Comparison of ENCODE assay signal across 19 cellular contexts in the genomic region with DNA sequence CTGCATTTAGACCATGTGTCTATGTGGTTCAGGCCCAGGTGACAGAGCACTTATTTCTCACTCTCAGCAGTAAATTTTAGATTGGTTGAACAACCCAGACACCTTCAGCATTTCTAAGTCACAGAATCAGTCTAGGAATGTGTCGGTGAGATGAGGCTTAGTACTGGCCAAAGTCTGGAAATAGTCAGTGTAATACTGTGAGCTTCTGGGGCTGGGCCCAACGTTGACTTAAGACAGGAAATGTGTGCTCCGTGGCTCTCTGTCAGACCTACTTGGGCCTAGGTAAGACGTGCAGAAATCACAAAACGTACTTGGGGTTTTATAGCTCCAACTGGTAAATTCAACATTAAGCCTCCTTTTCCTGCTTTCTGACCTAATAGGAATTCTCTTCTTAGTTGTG.
DNase-seq lines count a peak whose midpoint lies in the region; ATAC-seq and TF ChIP-seq lines count a peak whose summit lies in the region.
"Had no signal": no experiment of that assay in that cellular context is flagged by ENCODE, and none has a peak within 500 bp of the region (broad histone marks: within the 10 kb centered on the region; RNA-seq: fewer than 3 reads in every experiment).

No MANE protein-coding gene starts in this region.

- H3K9ac ChIP-seq in mesendoderm (ENCODE audit: low read length) (no peak overlapping the region), stomach smooth muscle (ENCODE audit: low read length in 2 of 2) (no peak overlapping the region)

- no peak overlapping the region for H3K23ac ChIP-seq in mesendoderm (ENCODE audit: low read length)

- no peak for TF ChIP-seq CTCF in cardiac fibroblast (IDR thresholded peaks at IDR 0.05; ENCODE audit: low read depth, low read length)

- no peak overlapping the region for H3K27ac Mint-ChIP-seq in stimulated activated naive B cell treated with anti-CD40 and anti-IgM and Interleukin-4, amounts not matched to agents 10 μg/mL and 1 μg/mL and 100 μg/mL, for 72 hours
- H3K27ac Mint-ChIP-seq: activated CD4-positive, alpha-beta memory T cell treated with anti-CD3 and anti-CD28 coated beads for 36 hours; activated naive CD8-positive, alpha-beta T cell treated with anti-CD3 and anti-CD28 coated beads, Interleukin-2, amount 50 U/mL, for 24 hours; type B pancreatic cell had no signal

- no peak for ATAC-seq in stimulated activated naive B cell treated with anti-CD40 and anti-IgM and Interleukin-4, amounts not matched to agents 10 μg/mL and 1 μg/mL and 100 μg/mL, for 72 hours (replicated peaks)
- ATAC-seq: activated naive CD8-positive, alpha-beta T cell treated with anti-CD3 and anti-CD28 coated beads, Interleukin-2, amount 50 U/mL, for 24 hours had no signal

- no peak overlapping the region for H4K8ac ChIP-seq in mesendoderm (ENCODE audit: low read depth, low read length)

- H3K4me3 Mint-ChIP-seq in stimulated activated naive B cell treated with anti-CD40 and anti-IgM and Interleukin-4, amounts not matched to agents 10 μg/mL and 1 μg/mL and 100 μg/mL, for 72 hours, result no peak overlapping the region
- H3K4me3 Mint-ChIP-seq: activated CD4-positive, alpha-beta memory T cell treated with anti-CD3 and anti-CD28 coated beads for 36 hours; activated naive CD8-positive, alpha-beta T cell treated with anti-CD3 and anti-CD28 coated beads, Interleukin-2, amount 50 U/mL, for 24 hours; type B pancreatic cell had no signal

- H3K4me2 ChIP-seq in mesendoderm (ENCODE audit: low read length), result no peak overlapping the region

- H3K9me3 ChIP-seq in MG63 (no peaks in the 10 kb centered on the region; the same call in 1 of the 2 replicates), stomach smooth muscle (ENCODE audit: control insufficient read depth in 2 of 2, low read length in 2 of 2) (no peaks in the 10 kb centered on the region)

- no peaks in the 10 kb centered on the region for H3K79me1 ChIP-seq in mesendoderm (ENCODE audit: low read length)

- no peaks in the 10 kb centered on the region for H3K4me1 Mint-ChIP-seq in stimulated activated naive B cell treated with anti-CD40 and anti-IgM and Interleukin-4, amounts not matched to agents 10 μg/mL and 1 μg/mL and 100 μg/mL, for 72 hours
- H3K4me1 Mint-ChIP-seq: activated naive CD8-positive, alpha-beta T cell treated with anti-CD3 and anti-CD28 coated beads, Interleukin-2, amount 50 U/mL, for 24 hours had no signal

- H3K36me3 ChIP-seq in MG63 (no peaks in the 10 kb centered on the region), mesendoderm (ENCODE audit: control insufficient read depth, insufficient read depth, low read length) (no peaks in the 10 kb centered on the region), stomach smooth muscle (ENCODE audit: control insufficient read depth in 2 of 2, insufficient read depth in 2 of 2, low read length in 2 of 2) (no peaks in the 10 kb centered on the region)

- no CpG with 5 or more reads among the region's 5 CpGs for WGBS in mesendoderm (ENCODE audit: extremely low coverage, insufficient coverage, low lambda C conversion rate)

- no peak overlapping the region for H2AK5ac ChIP-seq in mesendoderm (ENCODE audit: low read length)

- H3K27me3 Mint-ChIP-seq in stimulated activated naive B cell treated with anti-CD40 and anti-IgM and Interleukin-4, amounts not matched to agents 10 μg/mL and 1 μg/mL and 100 μg/mL, for 72 hours, result no peaks in the 10 kb centered on the region
- H3K27me3 Mint-ChIP-seq: activated CD4-positive, alpha-beta memory T cell treated with anti-CD3 and anti-CD28 coated beads for 36 hours; activated naive CD8-positive, alpha-beta T cell treated with anti-CD3 and anti-CD28 coated beads, Interleukin-2, amount 50 U/mL, for 24 hours; type B pancreatic cell had no signal

- H3K56ac ChIP-seq in mesendoderm (ENCODE audit: low read length), result no peak overlapping the region

- H3K27me3 ChIP-seq in MG63, result no peaks in the 10 kb centered on the region
- no peaks in the 10 kb centered on the region for H3K27me3 ChIP-seq in mesendoderm (ENCODE audit: insufficient read depth, low read length, poor library complexity)
- H3K27me3 ChIP-seq in stomach smooth muscle (ENCODE audit: control insufficient read depth in 1 of 2, insufficient read depth in 2 of 2, low read length in 2 of 2), result no peaks in the 10 kb centered on the region

- H3K4ac ChIP-seq in mesendoderm (ENCODE audit: low read depth, low read length), result no peak overlapping the region

- DNase-seq in MG63 (peak; percentile 34), cardiac fibroblast (ENCODE audit: low read depth in 2 of 2) (peak; percentile 40 to 69), mesendoderm (peak; percentile 14), NK-92 (lab: John Stamatoyannopoulos, UW; ENCODE audit: unreplicated experiment) (no peak), NCI-H1417 (lab: John Stamatoyannopoulos, UW) (no peak), NCI-H2227 treated with DMSO at 0.1 percent for 48 hours (lab: John Stamatoyannopoulos, UW) (no peak)
- no peak for DNase-seq in stimulated activated naive B cell treated with anti-CD40 and anti-IgM and Interleukin-4, amounts not matched to agents 10 μg/mL and 1 μg/mL and 100 μg/mL, for 72 hours
- DNase-seq: activated CD4-positive, alpha-beta memory T cell treated with anti-CD3 and anti-CD28 coated beads for 36 hours; activated naive CD8-positive, alpha-beta T cell treated with anti-CD3 and anti-CD28 coated beads, Interleukin-2, amount 50 U/mL, for 24 hours; DMS79 treated with DMSO at 0.1 percent for 48 hours; NCI-H1694 treated with DMSO at 0.1 percent for 48 hours; right cardiac atrium; stimulated activated CD4-positive, alpha-beta T cell treated with anti-CD3 and anti-CD28 coated beads, Interleukin-4, amount 100 ng/mL, for 1 hour; stimulated activated CD8-positive, alpha-beta memory T cell treated with anti-CD3 and anti-CD28 coated beads, Interleukin-4, amount 100 ng/mL, for 48 hours had no signal

- no peak overlapping the region for H4K5ac ChIP-seq in mesendoderm (ENCODE audit: low read length)

- no peak overlapping the region for H3K18ac ChIP-seq in mesendoderm (ENCODE audit: low read length)

- H3K79me2 ChIP-seq in mesendoderm (ENCODE audit: control insufficient read depth, insufficient read depth, low read length), result no peaks in the 10 kb centered on the region

- H3K9me3 Mint-ChIP-seq in stimulated activated naive B cell treated with anti-CD40 and anti-IgM and Interleukin-4, amounts not matched to agents 10 μg/mL and 1 μg/mL and 100 μg/mL, for 72 hours, result peaks cover 0 to 1% of the 10 kb centered on the region in 2 donors
- H3K9me3 Mint-ChIP-seq: activated CD4-positive, alpha-beta memory T cell treated with anti-CD3 and anti-CD28 coated beads for 36 hours; activated naive CD8-positive, alpha-beta T cell treated with anti-CD3 and anti-CD28 coated beads, Interleukin-2, amount 50 U/mL, for 24 hours; type B pancreatic cell had no signal

- no peak overlapping the region for H2BK5ac ChIP-seq in mesendoderm (ENCODE audit: low read length)

- no peak overlapping the region for H2BK120ac ChIP-seq in mesendoderm (ENCODE audit: low read depth, low read length)

- H3K27ac ChIP-seq in mesendoderm (ENCODE audit: low read depth, low read length), result no peak overlapping the region
- peak overlapping the region; percentile 2 for H3K27ac ChIP-seq in stomach smooth muscle (ENCODE audit: low read length)
- H3K27ac ChIP-seq: C4-2B, SK-N-MC had no signal

- no peaks in the 10 kb centered on the region for H3K36me3 Mint-ChIP-seq in stimulated activated naive B cell treated with anti-CD40 and anti-IgM and Interleukin-4, amounts not matched to agents 10 μg/mL and 1 μg/mL and 100 μg/mL, for 72 hours
- H3K36me3 Mint-ChIP-seq: activated CD4-positive, alpha-beta memory T cell treated with anti-CD3 and anti-CD28 coated beads for 36 hours; type B pancreatic cell had no signal

- no peaks in the 10 kb centered on the region for H3K4me1 ChIP-seq in mesendoderm (ENCODE audit: control insufficient read depth, low read depth, low read length)
- H3K4me1 ChIP-seq in stomach smooth muscle (ENCODE audit: control insufficient read depth, insufficient read depth, low read length), result no peaks in the 10 kb centered on the region

- no peak overlapping the region for H2BK15ac ChIP-seq in mesendoderm (replicated peaks; ENCODE audit: low read depth)

- H3K4me3 ChIP-seq in MG63, result no peak overlapping the region
- H3K4me3 ChIP-seq in cardiac fibroblast (replicated peaks in 1 of 2; ENCODE audit: low read depth in 2 of 2, low read length in 2 of 2), result no peak overlapping the region
- H3K4me3 ChIP-seq in mesendoderm (ENCODE audit: low read length), result no peak overlapping the region
- H3K4me3 ChIP-seq in stomach smooth muscle (ENCODE audit: low read length in 2 of 2), result no peak overlapping the region
- H3K4me3 ChIP-seq: coronary artery, SK-N-MC had no signal

Comparison
In these comparisons a context has a peak if more than half of its experiments do, and no peak if none do; other contexts are left out.
1. DNase-seq: peak in MG63 (single experiment), cardiac fibroblast (2 of 2) and mesendoderm (single experiment); none in NK-92 (single experiment), stimulated activated naive B cell treated with anti-CD40 and anti-IgM and Interleukin-4, amounts not matched to agents 10 μg/mL and 1 μg/mL and 100 μg/mL, for 72 hours (single experiment), NCI-H1417 (0 of 3) and NCI-H2227 treated with DMSO at 0.1 percent for 48 hours (single experiment).